In genomic region chr17:76812248-76812647, GRCh38 we compare ENCODE assay signal across 31 cellular contexts. TPM values are rescaled to one million over a fixed set of nuclear protein-coding genes. Genes with fewer than 3 reads are reported as not detected.
"Had no signal": no experiment of that assay in that cellular context is flagged by ENCODE, and none has a peak within 500 bp of the region (broad histone marks: within the 10 kb centered on the region; RNA-seq: fewer than 3 reads in every experiment).

No MANE protein-coding gene starts in this region.

- H3K27me3 Mint-ChIP-seq: activated CD4-positive, alpha-beta T cell treated with anti-CD3 and anti-CD28 coated beads, Interleukin-2, amount 10 ng/mL, durations not matched to agents 7 days and 5 days; activated CD8-positive, alpha-beta T cell treated with anti-CD3 and anti-CD28 coated beads for 36 hours; activated T-helper 17 cell treated with anti-CD3 and anti-CD28 coated beads, Interleukin-2, amount 50 U/mL, for 72 hours; naive B cell; stimulated activated naive CD8-positive, alpha-beta T cell treated with anti-CD3 and anti-CD28 coated beads, Interleukin-15, amount 100 ng/mL, for 72 hours; T-helper 17 cell had no signal

- H3K36me3 Mint-ChIP-seq: mesothelial cell of epicardium; naive B cell; stimulated activated memory B cell treated with anti-CD40 and anti-IgM and Interleukin-4, amounts not matched to agents 10 μg/mL and 1 μg/mL and 100 μg/mL, for 72 hours; type B pancreatic cell had no signal

- H3K27ac ChIP-seq: neutrophil, skin epidermis, uterus had no signal

- H3K9me3 ChIP-seq: neutrophil, uterus had no signal

- ATAC-seq: activated CD8-positive, alpha-beta T cell treated with anti-CD3 and anti-CD28 coated beads for 36 hours; activated T-cell treated with anti-CD3 and anti-CD28 coated beads, Interleukin-2, amount 50 U/mL, for 4 hours; activated T-helper 17 cell treated with anti-CD3 and anti-CD28 coated beads, Interleukin-2, amount 50 U/mL, for 72 hours; sciatic nerve; stimulated activated memory B cell treated with anti-CD40 and anti-IgM and Interleukin-4, amounts not matched to agents 10 μg/mL and 1 μg/mL and 100 μg/mL, for 72 hours; stimulated activated naive CD8-positive, alpha-beta T cell treated with anti-CD3 and anti-CD28 coated beads, Interleukin-15, amount 100 ng/mL, for 72 hours; T-helper 17 cell had no signal

- DNase-seq: activated CD4-positive, alpha-beta T cell treated with anti-CD3 and anti-CD28 coated beads, Interleukin-2, amount 10 ng/mL, durations not matched to agents 7 days and 5 days; activated CD4-positive, CD25-positive, alpha-beta regulatory T cell treated with anti-CD3 and anti-CD28 coated beads, Interleukin-2, amount 50 U/mL, for 72 hours; activated CD8-positive, alpha-beta T cell treated with anti-CD3 and anti-CD28 coated beads for 36 hours; activated gamma-delta T cell treated with Interleukin-2 at 50 U/mL for 16 hours; activated naive CD4-positive, alpha-beta T cell treated with anti-CD3 and anti-CD28 coated beads, Interleukin-2, amount 50 U/mL, for 16 hours; activated T-cell treated with anti-CD3 and anti-CD28 coated beads, Interleukin-2, amount 50 U/mL, for 4 hours; amygdala; central memory CD4-positive, alpha-beta T cell; foreskin fibroblast; head of caudate nucleus; hippocampal formation; left cardiac atrium; mammary epithelial cell; naive B cell; nephron progenitor cell; stimulated activated CD4-positive, alpha-beta T cell treated with anti-CD3 and anti-CD28 coated beads, Interleukin-12 subunit alpha, Interleukin-12 subunit beta, amount 100 ng/mL, for 4 hours; stimulated activated CD4-positive, alpha-beta T cell treated with anti-CD3 and anti-CD28 coated beads, Interleukin-4, amount 100 ng/mL, for 4 hours; stimulated activated CD8-positive, alpha-beta memory T cell treated with anti-CD3 and anti-CD28 coated beads, Interleukin-4, amount 100 ng/mL, for 48 hours; stimulated activated naive CD8-positive, alpha-beta T cell treated with anti-CD3 and anti-CD28 coated beads, Interleukin-15, amount 100 ng/mL, for 72 hours; substantia nigra; T-helper 17 cell; T1000; uterus had no signal

- H3K4me3 ChIP-seq: skin epidermis, uterus had no signal

- H3K4me3 Mint-ChIP-seq: activated CD4-positive, alpha-beta T cell treated with anti-CD3 and anti-CD28 coated beads, Interleukin-2, amount 10 ng/mL, durations not matched to agents 7 days and 5 days; activated CD8-positive, alpha-beta T cell treated with anti-CD3 and anti-CD28 coated beads for 36 hours; activated T-cell treated with anti-CD3 and anti-CD28 coated beads, Interleukin-2, amount 50 U/mL, for 4 hours; activated T-helper 17 cell treated with anti-CD3 and anti-CD28 coated beads, Interleukin-2, amount 50 U/mL, for 72 hours; dendritic cell treated with granulocyte-macrophage colony-stimulating factor and Interleukin-4, amounts not matched to agents 40 ng/mL and 50 ng/mL, for 4 days; mesothelial cell of epicardium; naive B cell; nephron progenitor cell; stimulated activated memory B cell treated with anti-CD40 and anti-IgM and Interleukin-4, amounts not matched to agents 10 μg/mL and 1 μg/mL and 100 μg/mL, for 72 hours; stimulated activated naive CD8-positive, alpha-beta T cell treated with anti-CD3 and anti-CD28 coated beads, Interleukin-15, amount 100 ng/mL, for 72 hours; T-helper 17 cell; type B pancreatic cell had no signal

- H3K27ac Mint-ChIP-seq: activated CD4-positive, alpha-beta T cell treated with anti-CD3 and anti-CD28 coated beads, Interleukin-2, amount 10 ng/mL, durations not matched to agents 7 days and 5 days; activated CD8-positive, alpha-beta T cell treated with anti-CD3 and anti-CD28 coated beads for 36 hours; activated T-helper 17 cell treated with anti-CD3 and anti-CD28 coated beads, Interleukin-2, amount 50 U/mL, for 72 hours; dendritic cell treated with granulocyte-macrophage colony-stimulating factor and Interleukin-4, amounts not matched to agents 40 ng/mL and 50 ng/mL, for 4 days; mesothelial cell of epicardium; nephron progenitor cell; stimulated activated memory B cell treated with anti-CD40 and anti-IgM and Interleukin-4, amounts not matched to agents 10 μg/mL and 1 μg/mL and 100 μg/mL, for 72 hours; T-helper 17 cell; type B pancreatic cell had no signal

- H3K4me1 ChIP-seq: uterus had no signal

- H3K27me3 ChIP-seq: uterus had no signal

- H3K9me3 Mint-ChIP-seq: activated CD4-positive, alpha-beta T cell treated with anti-CD3 and anti-CD28 coated beads, Interleukin-2, amount 10 ng/mL, durations not matched to agents 7 days and 5 days; activated CD8-positive, alpha-beta T cell treated with anti-CD3 and anti-CD28 coated beads for 36 hours; activated T-cell treated with anti-CD3 and anti-CD28 coated beads, Interleukin-2, amount 50 U/mL, for 4 hours; activated T-helper 17 cell treated with anti-CD3 and anti-CD28 coated beads, Interleukin-2, amount 50 U/mL, for 72 hours; dendritic cell treated with granulocyte-macrophage colony-stimulating factor and Interleukin-4, amounts not matched to agents 40 ng/mL and 50 ng/mL, for 4 days; mesothelial cell of epicardium; naive B cell; nephron progenitor cell; stimulated activated memory B cell treated with anti-CD40 and anti-IgM and Interleukin-4, amounts not matched to agents 10 μg/mL and 1 μg/mL and 100 μg/mL, for 72 hours; stimulated activated naive CD8-positive, alpha-beta T cell treated with anti-CD3 and anti-CD28 coated beads, Interleukin-15, amount 100 ng/mL, for 72 hours; type B pancreatic cell had no signal

- H3K36me3 ChIP-seq: neutrophil, uterus had no signal

RNA-seq across cellular contexts. Expression of gene MGAT5B, which starts 56.0 kb away (rescaled TPM):
- total RNA-seq: activated CD8-positive, alpha-beta T cell treated with anti-CD3 and anti-CD28 coated beads for 36 hours had no signal
